ENCODE assay signal across 14 cellular contexts in the genomic region with DNA sequence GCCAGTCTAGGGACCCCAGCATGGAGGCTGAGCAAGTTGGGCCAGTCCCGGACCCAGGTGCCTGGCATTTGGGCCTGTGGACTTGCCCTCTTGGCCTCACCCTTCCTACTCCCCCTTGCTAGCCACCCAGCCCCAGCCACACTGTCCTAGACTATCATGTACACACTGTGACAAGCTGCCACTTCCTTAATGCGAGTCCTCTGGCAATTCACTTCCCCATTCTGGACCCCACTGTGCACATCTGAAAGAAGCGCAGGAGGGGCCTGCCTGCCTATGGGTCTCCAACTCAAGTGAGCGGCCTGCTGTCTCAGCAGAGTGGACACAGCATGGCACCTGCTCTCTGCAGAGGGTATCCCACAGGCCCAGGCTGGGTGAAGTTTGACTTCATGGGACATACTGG.
A peak's percentile ranks its signal among the peaks of the same experiment; 100 is the strongest.
DNase-seq lines count a peak whose midpoint lies in the region; ATAC-seq and TF ChIP-seq lines count a peak whose summit lies in the region.
"Had no signal": no experiment of that assay in that cellular context is flagged by ENCODE, and none has a peak within 500 bp of the region (broad histone marks: within the 10 kb centered on the region; RNA-seq: fewer than 3 reads in every experiment).

No MANE protein-coding gene starts in this region.

- H3K4me3 ChIP-seq in BLaER1, result no peak overlapping the region
- H3K4me3 ChIP-seq in HEK293 (ENCODE audit: low read depth, low read length), result no peak overlapping the region
- H3K4me3 ChIP-seq: left ventricle myocardium inferior had no signal

- peak overlapping the region; percentile 56 for H3K9ac ChIP-seq in BLaER1

- DNase-seq in NOMO-1 treated with DMSO at 0.1 percent for 48 hours (lab: John Stamatoyannopoulos, UW; ENCODE audit: unreplicated experiment) (peak; percentile 73), germinal center (ENCODE audit: low spot score) (peak; percentile 36), NCI-H1436 treated with DMSO at 0.1 percent for 48 hours (lab: John Stamatoyannopoulos, UW) (no peak)
- DNase-seq in stimulated activated naive CD8-positive, alpha-beta T cell treated with anti-CD3 and anti-CD28 coated beads, Interleukin-15, amount 100 ng/mL, for 72 hours, result no peak
- DNase-seq: activated naive CD8-positive, alpha-beta T cell treated with anti-CD3 and anti-CD28 coated beads, Interleukin-2, amount 10 ng/mL, durations not matched to agents 7 days and 5 days; effector CD4-positive, alpha-beta T cell; left ventricle myocardium inferior; NCI-H748 treated with DMSO at 0.1 percent for 48 hours; stimulated activated CD4-positive, alpha-beta T cell treated with anti-CD3 and anti-CD28 coated beads, Interleukin-12 subunit alpha, Interleukin-12 subunit beta, amount 100 ng/mL, for 4 hours had no signal

- ATAC-seq in stimulated activated naive CD8-positive, alpha-beta T cell treated with anti-CD3 and anti-CD28 coated beads, Interleukin-15, amount 100 ng/mL, for 72 hours, result no peak
- ATAC-seq in GM21528 (IDR thresholded peaks at IDR 0.05; ENCODE audit: low FRiP score, unreplicated experiment), result no peak
- ATAC-seq in GM19328 (IDR thresholded peaks at IDR 0.05; ENCODE audit: unreplicated experiment), result no peak

- POLR2A ChIA-PET in HEK293 (lab: Yijun Ruan, JAX), result interaction anchor here (1.2 kb wide), 1 partner anchor 262 kb away, joined by 3 read pairs; a partner anchor contains a TSS

- H3K36me3 ChIP-seq in BLaER1 (no peaks in the 10 kb centered on the region), HEK293 (ENCODE audit: control insufficient read depth in 2 of 2, insufficient read depth in 1 of 2, low read length in 2 of 2) (no peaks in the 10 kb centered on the region)
- H3K36me3 ChIP-seq: left ventricle myocardium inferior had no signal

- CTCF ChIA-PET in HEK293 (lab: Yijun Ruan, JAX), result interaction anchor here (0.5 to 0.9 kb wide), 3 partner anchors 113 to 1909 kb away, joined by 3 to 5 read pairs (median 5); no protein-coding TSS in a partner anchor

- peaks cover 27% of the 10 kb centered on the region for H3K27me3 Mint-ChIP-seq in stimulated activated naive CD8-positive, alpha-beta T cell treated with anti-CD3 and anti-CD28 coated beads, Interleukin-15, amount 100 ng/mL, for 72 hours

- H3K4me2 ChIP-seq in BLaER1, result peak overlapping the region; percentile 90

- H3K9me3 Mint-ChIP-seq in stimulated activated naive CD8-positive, alpha-beta T cell treated with anti-CD3 and anti-CD28 coated beads, Interleukin-15, amount 100 ng/mL, for 72 hours, result no peaks in the 10 kb centered on the region
- H3K9me3 Mint-ChIP-seq: activated naive CD8-positive, alpha-beta T cell treated with anti-CD3 and anti-CD28 coated beads, Interleukin-2, amount 10 ng/mL, durations not matched to agents 7 days and 5 days; T-helper 2 cell treated with Interferon-gamma antibody and Interleukin-4, amounts not matched to agents 5 μg/mL and 100 μg/mL, for 36 hours had no signal

- no peak for TF ChIP-seq CTCF in HEK293 (tag by site-specific recombination; IDR thresholded peaks at IDR 0.05)

- no peaks in the 10 kb centered on the region for H3K9me3 ChIP-seq in BLaER1
- H3K9me3 ChIP-seq in HEK293 (ENCODE audit: control insufficient read depth, insufficient read depth, low read depth, low read length), result no peaks in the 10 kb centered on the region
- H3K9me3 ChIP-seq: left ventricle myocardium inferior had no signal

- H3K4me3 Mint-ChIP-seq in stimulated activated naive CD8-positive, alpha-beta T cell treated with anti-CD3 and anti-CD28 coated beads, Interleukin-15, amount 100 ng/mL, for 72 hours, result no peak overlapping the region
- H3K4me3 Mint-ChIP-seq: activated naive CD8-positive, alpha-beta T cell treated with anti-CD3 and anti-CD28 coated beads, Interleukin-2, amount 10 ng/mL, durations not matched to agents 7 days and 5 days; T-helper 2 cell treated with Interferon-gamma antibody and Interleukin-4, amounts not matched to agents 5 μg/mL and 100 μg/mL, for 36 hours had no signal

- no peaks in the 10 kb centered on the region for H4K20me1 ChIP-seq in BLaER1

- H3K4me1 Mint-ChIP-seq in stimulated activated naive CD8-positive, alpha-beta T cell treated with anti-CD3 and anti-CD28 coated beads, Interleukin-15, amount 100 ng/mL, for 72 hours, result peaks cover 14% of the 10 kb centered on the region

- H3K27ac Mint-ChIP-seq in stimulated activated naive CD8-positive, alpha-beta T cell treated with anti-CD3 and anti-CD28 coated beads, Interleukin-15, amount 100 ng/mL, for 72 hours, result peak overlapping the region in 1 of 2 donors; percentile 48
- H3K27ac Mint-ChIP-seq: activated naive CD8-positive, alpha-beta T cell treated with anti-CD3 and anti-CD28 coated beads, Interleukin-2, amount 10 ng/mL, durations not matched to agents 7 days and 5 days; T-helper 2 cell treated with Interferon-gamma antibody and Interleukin-4, amounts not matched to agents 5 μg/mL and 100 μg/mL, for 36 hours had no signal

- H3K27ac ChIP-seq in BLaER1 (peak overlapping the region; percentile 68), HEK293 (ENCODE audit: extremely low read depth, low read depth, low read length) (no peak overlapping the region)
- H3K27ac ChIP-seq: left ventricle myocardium inferior had no signal

- H3K4me1 ChIP-seq in BLaER1 (peaks cover 76% of the 10 kb centered on the region), HEK293 (ENCODE audit: control insufficient read depth, insufficient read depth, low read length) (peaks cover 6% of the 10 kb centered on the region; the same call in 1 of the 2 replicates)

- H3K27me3 ChIP-seq in BLaER1, result no peaks in the 10 kb centered on the region

TF ChIP-seq in HEK293, 187 proteins besides CTCF, POLR2A, EP300 and RAD21:
- TF ChIP-seq ZNF571 (tag by site-specific recombination; IDR thresholded peaks at IDR 0.05) (no peak), ZNF335 (tag by site-specific recombination; conservative IDR thresholded peaks at IDR 0.05) (no peak), PRDM1 (tag by site-specific recombination; IDR thresholded peaks at IDR 0.05) (no peak), ZNF747 (tag by site-specific recombination; IDR thresholded peaks at IDR 0.05) (no peak), ZNF223 (tag by site-specific recombination; IDR thresholded peaks at IDR 0.05) (no peak), ZIC2 (tag by site-specific recombination; IDR thresholded peaks at IDR 0.05) (peak; percentile 70)
- TF ChIP-seq, protein P1, sequence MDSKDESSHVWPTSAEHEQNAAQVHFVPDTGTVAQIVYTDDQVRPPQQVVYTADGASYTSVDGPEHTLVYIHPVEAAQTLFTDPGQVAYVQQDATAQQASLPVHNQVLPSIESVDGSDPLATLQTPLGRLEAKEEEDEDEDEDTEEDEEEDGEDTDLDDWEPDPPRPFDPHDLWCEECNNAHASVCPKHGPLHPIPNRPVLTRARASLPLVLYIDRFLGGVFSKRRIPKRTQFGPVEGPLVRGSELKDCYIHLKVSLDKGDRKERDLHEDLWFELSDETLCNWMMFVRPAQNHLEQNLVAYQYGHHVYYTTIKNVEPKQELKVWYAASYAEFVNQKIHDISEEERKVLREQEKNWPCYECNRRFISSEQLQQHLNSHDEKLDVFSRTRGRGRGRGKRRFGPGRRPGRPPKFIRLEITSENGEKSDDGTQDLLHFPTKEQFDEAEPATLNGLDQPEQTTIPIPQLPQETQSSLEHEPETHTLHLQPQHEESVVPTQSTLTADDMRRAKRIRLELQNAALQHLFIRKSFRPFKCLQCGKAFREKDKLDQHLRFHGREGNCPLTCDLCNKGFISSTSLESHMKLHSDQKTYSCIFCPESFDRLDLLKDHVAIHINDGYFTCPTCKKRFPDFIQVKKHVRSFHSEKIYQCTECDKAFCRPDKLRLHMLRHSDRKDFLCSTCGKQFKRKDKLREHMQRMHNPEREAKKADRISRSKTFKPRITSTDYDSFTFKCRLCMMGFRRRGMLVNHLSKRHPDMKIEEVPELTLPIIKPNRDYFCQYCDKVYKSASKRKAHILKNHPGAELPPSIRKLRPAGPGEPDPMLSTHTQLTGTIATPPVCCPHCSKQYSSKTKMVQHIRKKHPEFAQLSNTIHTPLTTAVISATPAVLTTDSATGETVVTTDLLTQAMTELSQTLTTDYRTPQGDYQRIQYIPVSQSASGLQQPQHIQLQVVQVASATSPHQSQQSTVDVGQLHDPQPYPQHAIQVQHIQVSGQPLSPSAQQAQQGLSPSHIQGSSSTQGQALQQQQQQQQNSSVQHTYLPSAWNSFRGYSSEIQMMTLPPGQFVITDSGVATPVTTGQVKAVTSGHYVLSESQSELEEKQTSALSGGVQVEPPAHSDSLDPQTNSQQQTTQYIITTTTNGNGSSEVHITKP (tag by site-specific recombination; IDR thresholded peaks at IDR 0.05), result no peak

Comparison
In these comparisons a context has a peak if more than half of its experiments do, and no peak if none do; other contexts are left out.
1. DNase-seq: peak in NOMO-1 treated with DMSO at 0.1 percent for 48 hours (single experiment) and germinal center (single experiment); none in stimulated activated naive CD8-positive, alpha-beta T cell treated with anti-CD3 and anti-CD28 coated beads, Interleukin-15, amount 100 ng/mL, for 72 hours (0 of 2) and NCI-H1436 treated with DMSO at 0.1 percent for 48 hours (single experiment).